Comparison of ENCODE assay signal across 8 cellular contexts in the genomic region with DNA sequence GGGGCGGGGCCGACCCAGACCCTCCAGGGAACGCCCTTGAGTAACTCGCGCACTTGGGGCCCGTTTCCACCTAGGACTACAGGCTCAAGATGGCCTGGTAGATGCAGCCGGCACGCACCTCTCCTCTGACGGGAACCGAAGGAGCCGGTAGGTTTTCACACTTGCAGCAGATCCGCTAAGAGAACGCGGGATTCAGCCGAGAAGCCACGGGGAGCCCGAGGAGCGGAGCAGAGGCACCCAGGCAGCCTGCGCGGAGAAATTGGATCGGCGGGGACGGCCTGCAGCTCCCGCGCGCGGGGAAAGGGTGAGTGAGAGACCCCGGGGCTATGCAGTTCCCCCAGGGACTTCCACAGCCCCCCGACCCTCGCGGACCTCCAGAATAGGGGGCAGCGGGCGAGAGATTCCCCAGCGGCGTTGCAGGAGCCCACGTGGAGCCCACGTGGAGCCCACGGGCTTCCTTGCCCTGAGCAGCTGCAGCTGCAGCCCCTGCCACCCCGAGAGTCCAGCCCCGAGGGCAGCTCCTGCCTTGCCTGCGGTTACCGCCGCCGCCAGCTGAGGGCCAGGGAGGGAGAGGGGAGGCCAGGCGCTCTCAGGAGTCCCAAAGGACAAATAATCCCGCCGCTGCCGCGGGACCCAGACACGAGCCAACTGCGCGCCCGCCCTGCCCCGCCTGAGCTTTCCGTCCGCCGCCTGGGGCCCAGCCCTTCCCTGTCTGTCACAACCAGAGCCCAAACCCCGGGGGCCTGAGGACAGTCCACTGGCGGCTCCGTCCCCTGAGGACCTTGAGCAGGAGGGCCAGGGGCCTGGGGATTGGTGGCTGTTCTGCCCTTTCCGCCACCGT. TPM values are rescaled to one million over a fixed set of nuclear protein-coding genes. Genes with fewer than 3 reads are reported as not detected.
DNase-seq lines count a peak whose midpoint lies in the region; ATAC-seq and FAIRE-seq lines count a peak whose summit lies in the region.

No MANE protein-coding gene starts in this region.

- no peaks in the 10 kb centered on the region for H3K4me1 ChIP-seq in small intestine (ENCODE audit: control insufficient read depth in 2 of 2, insufficient read depth in 1 of 2, low read depth in 1 of 2, low read length in 1 of 2)

- 6 to 10% (median 7%) methylated on average over 36 to 62 of the region's 62 CpGs for WGBS in small intestine, 3 donors

- H3K36me3 ChIP-seq in small intestine (ENCODE audit: control insufficient read depth in 2 of 2, insufficient read depth in 2 of 2, low read length in 2 of 2): no peaks in the 10 kb centered on the region

- peaks cover 47% of the 10 kb centered on the region for H3K27me3 Mint-ChIP-seq in activated naive CD8-positive, alpha-beta T cell treated with anti-CD3 and anti-CD28 coated beads for 36 hours

- H3K9me3 ChIP-seq in small intestine (ENCODE audit: control insufficient read depth, low read depth): no peaks in the 10 kb centered on the region

- peak overlapping the region; percentile 96 for H3K27ac Mint-ChIP-seq in activated naive CD8-positive, alpha-beta T cell treated with anti-CD3 and anti-CD28 coated beads for 36 hours

- H3K27ac ChIP-seq in small intestine (ENCODE audit: low read depth in 1 of 2, low read length in 1 of 2): no peak overlapping the region

- peaks cover 42% of the 10 kb centered on the region for H3K36me3 Mint-ChIP-seq in activated naive CD8-positive, alpha-beta T cell treated with anti-CD3 and anti-CD28 coated beads for 36 hours

- DNase-seq in NCI-H345 (lab: John Stamatoyannopoulos, UW): peak; percentile 55
- peak; percentile 58 for DNase-seq in activated naive CD8-positive, alpha-beta T cell treated with anti-CD3 and anti-CD28 coated beads for 36 hours
- DNase-seq in small intestine: peak; percentile 83
- no peak for DNase-seq in KG1 (lab: John Stamatoyannopoulos, UW)

- peak; percentile 94 for FAIRE-seq in G401.6 (lab: Jason Lieb, UNC)
- FAIRE-seq in small intestine (lab: Jason Lieb, UNC): no peak

- H3K4me1 Mint-ChIP-seq in activated naive CD8-positive, alpha-beta T cell treated with anti-CD3 and anti-CD28 coated beads for 36 hours: peaks cover 4% of the 10 kb centered on the region

- H3K27me3 ChIP-seq in small intestine (ENCODE audit: control insufficient read depth in 2 of 2, insufficient read depth in 2 of 2, low read length in 2 of 2): peaks cover 0 to 14% of the 10 kb centered on the region in 2 donors

- H3K4me3 Mint-ChIP-seq in activated naive CD8-positive, alpha-beta T cell treated with anti-CD3 and anti-CD28 coated beads for 36 hours: peak overlapping the region; percentile 97

- peak overlapping the region; percentile 79 for H3K4me3 ChIP-seq in iPS-11a (ENCODE audit: low read depth, low read length)
- peak overlapping the region; percentile 15 to 44 for H3K4me3 ChIP-seq in small intestine (ENCODE audit: low read depth in 1 of 2, low read length in 2 of 2)

- peaks cover 21% of the 10 kb centered on the region for H3K9me3 Mint-ChIP-seq in activated naive CD8-positive, alpha-beta T cell treated with anti-CD3 and anti-CD28 coated beads for 36 hours

- ATAC-seq in GM21619 (IDR thresholded peaks at IDR 0.05; ENCODE audit: unreplicated experiment) (no peak), HG02870 (IDR thresholded peaks at IDR 0.05; ENCODE audit: unreplicated experiment) (no peak)

RNA-seq across cellular contexts. Expression of gene IFT22, which starts 13.1 kb away (rescaled TPM):
- 1 to 10 TPM; 6.5 to 7.0 TPM for total RNA-seq in activated naive CD8-positive, alpha-beta T cell treated with anti-CD3 and anti-CD28 coated beads for 36 hours
- 10 to 100 TPM in 1 of 3 donors, 1 to 10 TPM in 2; 2.2 to 12.6 (median 4.1) TPM for polyA plus RNA-seq in small intestine

RNA-seq across cellular contexts. Expression of gene COL26A1, which starts 54.2 kb away (rescaled TPM):
- total RNA-seq in activated naive CD8-positive, alpha-beta T cell treated with anti-CD3 and anti-CD28 coated beads for 36 hours: not detected
- under 1 TPM in 1 of 3 donors, not detected in 2; 0.10 TPM for polyA plus RNA-seq in small intestine
